ENCODE assay signal across 27 cellular contexts in genomic region chr4:103947617-103948016, GRCh38.
DNase-seq lines count a peak whose midpoint lies in the region; ATAC-seq and TF ChIP-seq lines count a peak whose summit lies in the region.
"Had no signal": no experiment of that assay in that cellular context is flagged by ENCODE, and none has a peak within 500 bp of the region (broad histone marks: within the 10 kb centered on the region; RNA-seq: fewer than 3 reads in every experiment).

No MANE protein-coding gene starts in this region.

- H3K36me3 ChIP-seq in ES-I3 (ENCODE audit: insufficient read depth, low read length) (no peaks in the 10 kb centered on the region), iPS DF 6.9 (ENCODE audit: control insufficient read depth, insufficient read depth, low read length) (no peaks in the 10 kb centered on the region), smooth muscle cell (ENCODE audit: low read depth) (no peaks in the 10 kb centered on the region)
- H3K36me3 ChIP-seq: BE2C, HAP-1 had no signal

- peaks cover 30% of the 10 kb centered on the region for H3K36me3 Mint-ChIP-seq in WTC11
- H3K36me3 Mint-ChIP-seq: CD14-positive monocyte; CD8-positive, alpha-beta memory T cell had no signal

- H3K4me3 ChIP-seq in iPS DF 6.9 (ENCODE audit: low read length) (no peak overlapping the region), smooth muscle cell (no peak overlapping the region)
- H3K4me3 ChIP-seq: HAP-1 had no signal

- H3K4me2 ChIP-seq in smooth muscle cell: no peak overlapping the region

- CTCF ChIA-PET in WTC11 (lab: Charles Lee): no interaction called here

- peak; percentile 60 for ATAC-seq in WTC11
- ATAC-seq in stimulated activated naive CD8-positive, alpha-beta T cell treated with anti-CD3 and anti-CD28 coated beads, Interleukin-15, Interleukin-2, amounts not matched to agents 100 U/mL and 50 U/mL, for 24 hours: no peak
- ATAC-seq: HepG2 had no signal

- H3K27me3 ChIP-seq in iPS DF 6.9 (ENCODE audit: control insufficient read depth, insufficient read depth, low read length) (no peaks in the 10 kb centered on the region), smooth muscle cell (ENCODE audit: low read depth) (no peaks in the 10 kb centered on the region)

- peaks cover 12% of the 10 kb centered on the region for H3K4me1 Mint-ChIP-seq in WTC11
- H3K4me1 Mint-ChIP-seq: CD14-positive monocyte; CD8-positive, alpha-beta memory T cell had no signal

- no peaks in the 10 kb centered on the region for H4K20me1 ChIP-seq in smooth muscle cell (ENCODE audit: low read depth)

- 0 out of 2 replicates have a peak, but pooled peaks cover 19% of the 10 kb centered on the region for H3K4me1 ChIP-seq in ES-I3 (ENCODE audit: insufficient read depth, low read length)
- H3K4me1 ChIP-seq in iPS DF 6.9 (ENCODE audit: control insufficient read depth, insufficient read depth, low read length): peaks cover 4% of the 10 kb centered on the region; the same call in 1 of the 2 replicates
- no peaks in the 10 kb centered on the region for H3K4me1 ChIP-seq in smooth muscle cell (ENCODE audit: low read depth)
- H3K4me1 ChIP-seq: BE2C had no signal

- H3K79me2 ChIP-seq in smooth muscle cell (ENCODE audit: low read depth): no peaks in the 10 kb centered on the region

- H3K9me3 ChIP-seq in ES-I3 (ENCODE audit: control insufficient read depth, insufficient read depth, low read length): peaks cover 12% of the 10 kb centered on the region
- no peaks in the 10 kb centered on the region for H3K9me3 ChIP-seq in iPS DF 6.9 (ENCODE audit: control insufficient read depth, insufficient read depth, low read length)
- H3K9me3 ChIP-seq in smooth muscle cell (replicated peaks; ENCODE audit: low read depth): no peaks in the 10 kb centered on the region
- H3K9me3 ChIP-seq: BE2C, HAP-1 had no signal

- H3K27ac Mint-ChIP-seq in WTC11: no peak overlapping the region
- H3K27ac Mint-ChIP-seq: CD14-positive monocyte; CD8-positive, alpha-beta memory T cell; HFFc6 had no signal

- H3K27ac ChIP-seq in iPS DF 6.9 (ENCODE audit: low read length) (peak overlapping the region; percentile 90), smooth muscle cell (ENCODE audit: low read depth) (peak overlapping the region; percentile 57)
- H3K27ac ChIP-seq: RWPE1 had no signal

- H3K9ac ChIP-seq in ES-I3 (ENCODE audit: low read depth, low read length): peak overlapping the region; percentile 36
- H3K9ac ChIP-seq in smooth muscle cell (ENCODE audit: low read depth): no peak overlapping the region

- DNase-seq in WTC11 (ENCODE audit: low spot score) (no peak), iPS DF 6.9 (ENCODE audit: low read depth, low spot score) (no peak), smooth muscle cell (lab: John Stamatoyannopoulos, UW; ENCODE audit: unreplicated experiment) (no peak), epidermal melanocyte (ENCODE audit: insufficient read length, low spot score) (no peak)
- DNase-seq in stimulated activated naive CD8-positive, alpha-beta T cell treated with anti-CD3 and anti-CD28 coated beads, Interleukin-15, Interleukin-2, amounts not matched to agents 100 U/mL and 50 U/mL, for 24 hours: no peak
- no peak for DNase-seq in effector CD8-positive, alpha-beta T cell (lab: John Stamatoyannopoulos, UW)
- DNase-seq: 8988T; ACHN; BE2C; CD8-positive, alpha-beta memory T cell; DMS79 treated with DMSO at 0.1 percent for 48 hours; HFFc6; Karpas-422; NCI-H1092; NCI-H1417 treated with DMSO at 0.1 percent for 48 hours; NCI-H1694 treated with DMSO at 0.1 percent for 48 hours; NCI-H2081 treated with DMSO at 0.1 percent for 48 hours; NCI-H2171; NCI-H226; NCI-H510A; NCI-H69; SHP77 treated with DMSO at 0.1 percent for 48 hours had no signal

- H2AFZ ChIP-seq in smooth muscle cell (ENCODE audit: low read depth): no peak overlapping the region

- WGBS in iPS DF 6.9 (ENCODE audit: insufficient coverage, insufficient read length): no CpG with 5 or more reads among the region's 1 CpG
- 55% methylated on average over 1 of the region's 1 CpG for WGBS in smooth muscle cell (ENCODE audit: low lambda C conversion rate)

- POLR2A ChIA-PET in WTC11 (lab: Charles Lee): no interaction called here

- H3K27me3 Mint-ChIP-seq in WTC11 (ENCODE audit: low read depth): no peaks in the 10 kb centered on the region

- no peak for TF ChIP-seq CTCF in WTC11 (IDR thresholded peaks at IDR 0.05)
- no peak for TF ChIP-seq CTCF in smooth muscle cell (IDR thresholded peaks at IDR 0.05; ENCODE audit: borderline replicate concordance, insufficient read depth, poor library complexity, severe bottlenecking)

- no peaks in the 10 kb centered on the region for H3F3A ChIP-seq in smooth muscle cell (ENCODE audit: low read depth)

- H3K4me3 Mint-ChIP-seq in WTC11: peak overlapping the region; percentile 27
- H3K4me3 Mint-ChIP-seq: CD14-positive monocyte; CD8-positive, alpha-beta memory T cell; HFFc6 had no signal

- peaks cover 27% of the 10 kb centered on the region for H3K9me3 Mint-ChIP-seq in WTC11
- H3K9me3 Mint-ChIP-seq: HFFc6 had no signal

TF ChIP-seq in WTC11, 78 proteins besides CTCF, POLR2A, EP300 and RAD21:
- TF ChIP-seq OVOL2 (CRISPR knock-in tag; IDR thresholded peaks at IDR 0.05; ENCODE audit: borderline replicate concordance): no peak
- no peak for TF ChIP-seq IRF2 (CRISPR knock-in tag; IDR thresholded peaks at IDR 0.05; ENCODE audit: borderline replicate concordance, low read depth)
- TF ChIP-seq HMGXB4 (CRISPR knock-in tag; IDR thresholded peaks at IDR 0.05): no peak
- no peak for TF ChIP-seq ZNF416 (CRISPR knock-in tag; IDR thresholded peaks at IDR 0.05)
- TF ChIP-seq FOXP4 (CRISPR knock-in tag; IDR thresholded peaks at IDR 0.05): no peak
- no peak for TF ChIP-seq ATF2 (CRISPR knock-in tag; IDR thresholded peaks at IDR 0.05; ENCODE audit: borderline replicate concordance, low read depth)
- no peak for TF ChIP-seq ZNF512 (CRISPR knock-in tag; IDR thresholded peaks at IDR 0.05; ENCODE audit: borderline replicate concordance)
- TF ChIP-seq MLX (CRISPR knock-in tag; IDR thresholded peaks at IDR 0.05): no peak
- no peak for TF ChIP-seq CREM (CRISPR knock-in tag; IDR thresholded peaks at IDR 0.05)
